ENCODE assay signal across 19 cellular contexts in the genomic region with DNA sequence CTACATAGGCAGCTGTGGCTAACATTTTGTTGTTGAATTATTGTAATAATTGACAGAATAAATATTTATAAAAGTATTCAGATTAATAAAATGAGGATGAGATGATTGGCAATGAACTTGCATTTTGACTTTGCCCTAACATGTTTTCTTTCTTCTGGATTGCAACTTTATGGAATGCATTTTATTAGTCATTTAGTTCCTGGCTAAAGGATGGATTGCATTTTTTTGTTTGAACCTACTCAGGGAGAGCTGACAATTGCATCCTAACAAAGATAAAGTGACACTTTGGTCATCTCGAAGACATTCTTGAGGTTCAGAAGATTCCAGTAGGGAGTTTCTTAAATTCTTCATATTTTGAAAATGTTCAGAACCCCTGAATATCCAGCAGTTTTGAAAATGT.
"Had no signal": no experiment of that assay in that cellular context is flagged by ENCODE, and none has a peak within 500 bp of the region (broad histone marks: within the 10 kb centered on the region; RNA-seq: fewer than 3 reads in every experiment).

No MANE protein-coding gene starts in this region.

- H3K27ac ChIP-seq: heart left ventricle, left lung, upper lobe of right lung had no signal

- H3K27me3 ChIP-seq: gastrocnemius medialis, heart left ventricle, left lung, upper lobe of right lung had no signal

- H3K9me3 ChIP-seq: gastrocnemius medialis, heart left ventricle, left lung, upper lobe of right lung had no signal

- ATAC-seq: activated CD8-positive, alpha-beta memory T cell treated with anti-CD3 and anti-CD28 coated beads, Interleukin-2, amount 10 ng/mL, durations not matched to agents 7 days and 5 days; activated T-helper 17 cell treated with anti-CD3 and anti-CD28 coated beads, Interleukin-2, amount 50 U/mL, for 72 hours; gastrocnemius medialis; heart left ventricle; left lung; T-cell; upper lobe of right lung had no signal

- H3K4me3 ChIP-seq: gastrocnemius medialis, heart left ventricle, left lung, upper lobe of right lung had no signal

- DNase-seq: activated CD4-positive, alpha-beta memory T cell treated with anti-CD3 and anti-CD28 coated beads, Interleukin-2, amount 10 ng/mL, durations not matched to agents 7 days and 5 days; activated CD4-positive, alpha-beta T cell treated with anti-CD3 and anti-CD28 coated beads for 48 hours; activated CD4-positive, CD25-positive, alpha-beta regulatory T cell; activated CD8-positive, alpha-beta memory T cell treated with anti-CD3 and anti-CD28 coated beads, Interleukin-2, amount 10 ng/mL, durations not matched to agents 7 days and 5 days; activated naive CD4-positive, alpha-beta T cell treated with Interleukin-2 at 50 U/mL for 16 hours; activated naive CD8-positive, alpha-beta T cell treated with anti-CD3 and anti-CD28 coated beads, Interleukin-2, amount 10 ng/mL, durations not matched to agents 7 days and 5 days; anterior cingulate cortex; effector memory CD4-positive, alpha-beta T cell; gastrocnemius medialis; heart left ventricle; left lung; stimulated activated CD4-positive, alpha-beta T cell treated with anti-CD3 and anti-CD28 coated beads, Interleukin-12 subunit alpha, Interleukin-12 subunit beta, amount 100 ng/mL, for 4 hours; stimulated activated CD4-positive, alpha-beta T cell treated with anti-CD3 and anti-CD28 coated beads, Interleukin-1b, Interleukin-23, amount 100 ng/mL, for 48 hours; stimulated activated CD8-positive, alpha-beta memory T cell treated with anti-CD3 and anti-CD28 coated beads, Interleukin-4, amount 100 ng/mL, for 48 hours; stimulated activated naive CD4-positive, alpha-beta T cell; T-cell; T-helper 9 cell; upper lobe of right lung had no signal
